ENCODE assay signal across 24 cellular contexts in genomic region chr21:44334637-44335030, GRCh38. TPM values are rescaled to one million over a fixed set of nuclear protein-coding genes. Genes with fewer than 3 reads are reported as not detected.
"Had no signal": no experiment of that assay in that cellular context is flagged by ENCODE, and none has a peak within 500 bp of the region (broad histone marks: within the 10 kb centered on the region; RNA-seq: fewer than 3 reads in every experiment).

No MANE protein-coding gene starts in this region.

- H3K27ac Mint-ChIP-seq: activated CD4-positive, alpha-beta memory T cell treated with anti-CD3 and anti-CD28 coated beads for 36 hours; activated CD4-positive, alpha-beta T cell treated with anti-CD3 and anti-CD28 coated beads, Interleukin-2, amount 10 ng/mL, durations not matched to agents 7 days and 5 days; T-helper 17 cell had no signal

- H3K27me3 ChIP-seq: ascending aorta, body of pancreas had no signal

- H3K27me3 Mint-ChIP-seq: activated CD4-positive, alpha-beta memory T cell treated with anti-CD3 and anti-CD28 coated beads for 36 hours; activated CD4-positive, alpha-beta T cell treated with anti-CD3 and anti-CD28 coated beads, Interleukin-2, amount 10 ng/mL, durations not matched to agents 7 days and 5 days; T-helper 17 cell had no signal

- H3K9me3 ChIP-seq: ascending aorta, body of pancreas had no signal

- H3K36me3 Mint-ChIP-seq: activated CD4-positive, alpha-beta memory T cell treated with anti-CD3 and anti-CD28 coated beads for 36 hours had no signal

- H3K4me3 ChIP-seq: ascending aorta, body of pancreas had no signal

- H3K9me3 Mint-ChIP-seq: activated CD4-positive, alpha-beta memory T cell treated with anti-CD3 and anti-CD28 coated beads for 36 hours; activated CD4-positive, alpha-beta T cell treated with anti-CD3 and anti-CD28 coated beads, Interleukin-2, amount 10 ng/mL, durations not matched to agents 7 days and 5 days; activated T-cell treated with anti-CD3 and anti-CD28 coated beads, Interleukin-2, amount 50 U/mL, for 4 hours had no signal

- H3K27ac ChIP-seq: ascending aorta, body of pancreas had no signal

- ATAC-seq: activated T-cell treated with anti-CD3 and anti-CD28 coated beads, Interleukin-2, amount 50 U/mL, for 4 hours; body of pancreas; T-helper 17 cell had no signal

- H3K4me3 Mint-ChIP-seq: activated CD4-positive, alpha-beta memory T cell treated with anti-CD3 and anti-CD28 coated beads for 36 hours; activated CD4-positive, alpha-beta T cell treated with anti-CD3 and anti-CD28 coated beads, Interleukin-2, amount 10 ng/mL, durations not matched to agents 7 days and 5 days; activated T-cell treated with anti-CD3 and anti-CD28 coated beads, Interleukin-2, amount 50 U/mL, for 4 hours; T-helper 17 cell had no signal

- DNase-seq: activated CD4-positive, alpha-beta memory T cell treated with anti-CD3 and anti-CD28 coated beads for 36 hours; activated CD4-positive, alpha-beta T cell treated with anti-CD3 and anti-CD28 coated beads, Interleukin-2, amount 10 ng/mL, durations not matched to agents 7 days and 5 days; activated CD4-positive, CD25-positive, alpha-beta regulatory T cell; activated CD8-positive, alpha-beta memory T cell treated with anti-CD3 and anti-CD28 coated beads for 24 hours; activated effector memory CD4-positive, alpha-beta T cell treated with anti-CD3 and anti-CD28 coated beads, Interleukin-2, amount 50 U/mL, for 16 hours; activated naive CD4-positive, alpha-beta T cell treated with Interleukin-2 at 50 U/mL for 16 hours; activated T-cell treated with anti-CD3 and anti-CD28 coated beads, Interleukin-2, amount 50 U/mL, for 4 hours; amniotic stem cell; body of pancreas; central memory CD4-positive, alpha-beta T cell; Karpas-422; MM.1S; NCI-H1105; NCI-H1436; NCI-H1694 treated with DMSO at 0.1 percent for 48 hours; NCI-H2029 treated with DMSO at 0.1 percent for 48 hours; NCI-H446; NCI-H524; SHP77 treated with DMSO at 0.1 percent for 48 hours; T-helper 9 cell had no signal

RNA-seq across cellular contexts. Expression of gene AIRE, which starts 49.0 kb away (rescaled TPM):
- total RNA-seq: activated CD4-positive, alpha-beta memory T cell treated with anti-CD3 and anti-CD28 coated beads for 36 hours; activated T-cell treated with anti-CD3 and anti-CD28 coated beads, Interleukin-2, amount 50 U/mL, for 4 hours; bronchial epithelial cell; SK-MEL-5 had no signal
